In genomic region chr5:173847102-173847501, GRCh38 we compare ENCODE assay signal across 11 cellular contexts.
"Had no signal": no experiment of that assay in that cellular context is flagged by ENCODE, and none has a peak within 500 bp of the region (broad histone marks: within the 10 kb centered on the region; RNA-seq: fewer than 3 reads in every experiment).

No MANE protein-coding gene starts in this region.

- H3K4me1 ChIP-seq: HAP-1 had no signal

- H3K9ac ChIP-seq: GM23248 had no signal

- DNase-seq: GM23248, GOT3, H7, H9, HCEC 1CT, HFFc6 had no signal

- H3K36me3 ChIP-seq: HAP-1 had no signal

- FAIRE-seq: H1, H54 had no signal

- ATAC-seq: GM23338, HCT116 had no signal

- H3K4me3 ChIP-seq: GM23248, GM23338, HAP-1 had no signal

- H3K27ac ChIP-seq: GM23248 had no signal

- H3K4me2 ChIP-seq: GM23338 had no signal

- H3K9me3 ChIP-seq: HAP-1 had no signal

- H2AFZ ChIP-seq: GM23248, GM23338 had no signal
